In the genomic region with DNA sequence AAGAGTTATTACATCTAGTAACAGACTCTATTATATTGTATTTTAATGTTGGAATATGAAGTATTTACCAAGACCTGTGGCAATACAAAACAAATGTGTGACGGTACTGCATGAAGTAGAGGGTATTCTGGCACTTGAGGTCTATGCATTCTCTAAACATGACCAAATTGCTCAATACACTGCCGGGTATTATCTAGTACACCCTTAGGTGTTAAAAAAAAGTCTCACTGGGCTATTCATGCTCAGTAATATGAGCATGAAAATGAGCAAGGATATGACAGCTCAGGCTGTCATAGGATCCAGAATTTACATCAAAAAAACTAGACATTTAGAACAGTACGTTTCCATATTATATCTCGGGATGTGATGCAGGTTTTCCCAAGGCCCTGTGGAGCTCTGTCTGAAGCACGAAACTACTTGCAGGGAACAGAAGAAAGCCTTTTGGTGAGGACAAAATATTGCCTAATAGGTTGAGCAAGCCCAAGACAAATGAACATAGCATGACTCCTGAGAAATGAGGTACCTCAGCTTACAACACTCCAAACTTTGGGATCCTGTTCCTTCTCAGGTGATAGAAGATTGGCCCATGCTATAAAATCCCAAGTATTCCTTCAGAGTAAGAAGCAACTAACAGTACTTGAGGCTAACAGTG, we compare ENCODE assay signal across 18 cellular contexts.
DNase-seq lines count a peak whose midpoint lies in the region; ATAC-seq and TF ChIP-seq lines count a peak whose summit lies in the region.
"Had no signal": no experiment of that assay in that cellular context is flagged by ENCODE, and none has a peak within 500 bp of the region (broad histone marks: within the 10 kb centered on the region; RNA-seq: fewer than 3 reads in every experiment).

No MANE protein-coding gene starts in this region.

- DNase-seq in ascending aorta (ENCODE audit: low spot score in 2 of 2) (no peak), epithelial cell of prostate (ENCODE audit: low read depth, low spot score) (no peak), left lung (no peak), tibial artery (no peak), substantia nigra (lab: John Stamatoyannopoulos, UW) (no peak), SIG-M5 (lab: John Stamatoyannopoulos, UW) (no peak)
- DNase-seq: DND-41, GDM1, GOT3, MV-4-11, NCI-H1417 treated with DMSO at 0.1 percent for 48 hours, NCI-H1930, NCI-H2171, NCI-H774, PC-3 had no signal

- no peaks in the 10 kb centered on the region for H3K9me3 ChIP-seq in ascending aorta
- H3K9me3 ChIP-seq in left lung = no peaks in the 10 kb centered on the region
- no peaks in the 10 kb centered on the region for H3K9me3 ChIP-seq in tibial artery

- ATAC-seq in left lung (peak; percentile 23), HG03108 (IDR thresholded peaks at IDR 0.05; ENCODE audit: unreplicated experiment) (no peak)
- ATAC-seq: K562, PC-3 had no signal

- H3K27me3 ChIP-seq in ascending aorta = no peaks in the 10 kb centered on the region
- peaks cover 0 to 6% of the 10 kb centered on the region in 2 donors for H3K27me3 ChIP-seq in left lung
- H3K27me3 ChIP-seq in tibial artery = no peaks in the 10 kb centered on the region

- H3K27ac ChIP-seq in ascending aorta (peak overlapping the region; percentile 36 to 40), epithelial cell of prostate (peak overlapping the region; percentile 88), left lung (no peak overlapping the region), tibial artery (peak overlapping the region; percentile 22 to 53), substantia nigra (ENCODE audit: low read depth, low read length, poor library complexity, severe bottlenecking) (no peak overlapping the region)
- H3K27ac ChIP-seq: C4-2B had no signal

- TF ChIP-seq CTCF in ascending aorta (IDR thresholded peaks at IDR 0.05) (no peak), left lung (IDR thresholded peaks at IDR 0.05) (no peak), tibial artery (IDR thresholded peaks at IDR 0.05) (no peak)

- no peaks in the 10 kb centered on the region for H3K36me3 ChIP-seq in ascending aorta
- H3K36me3 ChIP-seq in left lung = no peaks in the 10 kb centered on the region
- H3K36me3 ChIP-seq in tibial artery = no peaks in the 10 kb centered on the region

- H3K4me3 ChIP-seq in ascending aorta = no peak overlapping the region
- no peak overlapping the region for H3K4me3 ChIP-seq in left lung
- no peak overlapping the region for H3K4me3 ChIP-seq in tibial artery
- H3K4me3 ChIP-seq: K562 had no signal

- intact Hi-C loops in ascending aorta (cut with DNase I) = no loop called here
- intact Hi-C loops in left lung (cut with DNase I) = no loop called here
- intact Hi-C loops in tibial artery (cut with DNase I; ENCODE audit: low total_unique reads) = loop anchor here (10.0 kb wide), 1 partner anchor 73 kb away; the partner anchor contains the start of gene MAOA

- no peaks in the 10 kb centered on the region for H3K4me1 ChIP-seq in ascending aorta
- H3K4me1 ChIP-seq in left lung = no peaks in the 10 kb centered on the region
- peaks cover 0 to 22% (median 0%) of the 10 kb centered on the region in 4 donors for H3K4me1 ChIP-seq in tibial artery

Comparison
In these comparisons a context has a peak if more than half of its experiments do, and no peak if none do; other contexts are left out.
1. H3K27ac ChIP-seq: peak in ascending aorta (2 of 2), epithelial cell of prostate (single experiment) and tibial artery (2 of 2); none in left lung (0 of 2) and substantia nigra (single experiment).